1 cellular context compared by ENCODE assay signal in the genomic region with DNA sequence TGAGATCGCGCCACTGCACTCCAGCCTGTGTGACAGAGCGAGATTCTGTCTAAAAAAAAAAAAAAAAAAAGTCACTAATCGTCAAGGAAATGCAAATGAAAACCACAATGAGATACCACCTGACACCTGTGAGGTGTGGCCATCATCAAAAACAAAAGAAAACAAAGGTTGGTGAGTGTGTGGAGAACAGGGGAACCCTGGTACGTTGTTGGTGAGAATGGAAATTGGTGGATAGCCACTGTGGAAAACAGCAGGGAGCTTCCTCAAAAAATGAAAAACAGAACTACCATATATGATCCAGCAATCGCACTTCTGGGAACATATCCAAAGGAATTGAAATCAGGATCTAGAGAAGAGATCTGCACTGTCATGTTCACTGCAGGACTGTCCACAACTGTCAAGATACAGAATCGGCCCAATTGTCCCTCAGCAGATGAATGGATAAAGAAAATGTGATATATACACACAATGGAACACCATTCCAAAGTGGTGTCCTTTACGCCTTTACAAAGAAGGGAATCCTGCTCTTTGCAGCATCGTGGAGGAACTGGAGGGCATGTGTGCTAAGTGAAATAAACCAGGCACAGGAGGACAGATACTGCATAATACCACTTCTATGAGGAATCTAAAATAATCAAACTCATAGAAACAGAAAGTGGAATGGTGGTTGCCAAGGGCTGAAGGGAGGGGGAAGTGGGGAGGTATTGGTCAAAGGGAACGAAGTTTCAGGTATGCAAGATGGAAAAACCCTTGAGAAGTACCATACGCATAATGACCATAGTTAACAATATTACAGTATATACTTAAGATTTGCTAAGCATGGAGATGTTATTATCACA.
TF ChIP-seq lines count a peak whose summit lies in the region.

No MANE protein-coding gene starts in this region.

TF ChIP-seq in H1, 55 proteins besides CTCF, POLR2A, EP300 and RAD21 (continued from another document):
- no peak for TF ChIP-seq SP1 (IDR thresholded peaks at IDR 0.05; ENCODE audit: low read depth, low read length)
- TF ChIP-seq SP4 (IDR thresholded peaks at IDR 0.05; ENCODE audit: low read length) = no peak
